ENCODE assay signal across 17 cellular contexts in the genomic region with DNA sequence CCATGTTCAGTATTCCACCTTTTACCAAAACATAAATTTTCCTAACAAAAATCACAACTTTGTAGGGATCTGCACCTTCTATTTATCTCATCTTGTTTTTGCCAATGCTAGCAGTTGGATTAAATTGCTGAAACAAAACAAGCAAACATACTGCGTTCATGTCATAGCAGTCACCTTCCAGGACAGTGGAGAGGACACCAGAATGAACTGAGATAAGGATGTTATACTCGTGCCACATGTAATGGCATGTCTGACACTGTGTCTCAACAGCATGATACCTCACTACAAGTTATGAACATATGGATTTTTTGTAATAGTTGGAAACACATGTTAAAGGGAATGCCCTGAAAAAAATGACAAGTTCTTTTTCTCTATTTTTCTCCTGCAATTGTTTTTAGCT.
DNase-seq lines count a peak whose midpoint lies in the region; ATAC-seq, FAIRE-seq and TF ChIP-seq lines count a peak whose summit lies in the region.
"Had no signal": no experiment of that assay in that cellular context is flagged by ENCODE, and none has a peak within 500 bp of the region (broad histone marks: within the 10 kb centered on the region; RNA-seq: fewer than 3 reads in every experiment).

No MANE protein-coding gene starts in this region.

- H3K9ac ChIP-seq in IMR-90 (ENCODE audit: low read depth, low read length): no peak overlapping the region
- no peak overlapping the region for H3K9ac ChIP-seq in endothelial cell of umbilical vein (replicated peaks; ENCODE audit: extremely low read depth, insufficient read depth, low read length)
- no peak overlapping the region for H3K9ac ChIP-seq in skeletal muscle tissue (ENCODE audit: low read depth in 1 of 3, low read length in 3 of 3)

- H3K23ac ChIP-seq in IMR-90 (ENCODE audit: low read depth, low read length): peak overlapping the region; percentile 53; the same call in 1 of the 2 replicates

- H3K36me3 ChIP-seq in IMR-90 (ENCODE audit: control insufficient read depth, insufficient read depth, low read length) (no peaks in the 10 kb centered on the region), endothelial cell of umbilical vein (ENCODE audit: control insufficient read depth in 2 of 2, extremely low read depth in 1 of 2, insufficient read depth in 2 of 2, low read length in 2 of 2) (no peaks in the 10 kb centered on the region), skeletal muscle tissue (ENCODE audit: control insufficient read depth in 3 of 3, insufficient read depth in 3 of 3, low read length in 3 of 3) (no peaks in the 10 kb centered on the region)
- H3K36me3 ChIP-seq: BE2C had no signal

- no peak overlapping the region for H3K4me3 ChIP-seq in IMR-90 (ENCODE audit: insufficient read depth, low read depth, low read length)
- no peak overlapping the region for H3K4me3 ChIP-seq in endothelial cell of umbilical vein (replicated peaks in 1 of 3; ENCODE audit: insufficient read depth in 1 of 3, low read depth in 1 of 3, low read length in 3 of 3)
- no peak overlapping the region for H3K4me3 ChIP-seq in skeletal muscle tissue (ENCODE audit: low read length in 3 of 3)

- peak overlapping the region; percentile 70 for H2BK5ac ChIP-seq in IMR-90 (ENCODE audit: low read depth, low read length, poor library complexity, severe bottlenecking)

- peak overlapping the region; percentile 81 for H2BK120ac ChIP-seq in IMR-90 (ENCODE audit: low read depth, low read length)

- H3K79me2 ChIP-seq in endothelial cell of umbilical vein (ENCODE audit: control insufficient read depth, insufficient read depth, low read length): no peaks in the 10 kb centered on the region

- dilution Hi-C loops in IMR-90 (cut with HindIII; ENCODE audit: low sequenced_read_pairs, unreplicated experiment) (no loop called here), endothelial cell of umbilical vein (cut with MboI; ENCODE audit: extremely low pct_ligation_motif_present, low sequenced_read_pairs) (no loop called here)

- FAIRE-seq in H54 (lab: Jason Lieb, UNC) (peak; percentile 50), endothelial cell of umbilical vein (lab: Jason Lieb, UNC) (peak; percentile 70)
- FAIRE-seq: GM12892, GM18507 had no signal

- TF ChIP-seq CTCF in IMR-90 (conservative IDR thresholded peaks at IDR 0.05; ENCODE audit: low read depth, low read length) (no peak), endothelial cell of umbilical vein (IDR thresholded peaks at IDR 0.05; ENCODE audit: extremely low read depth in 1 of 2, insufficient read depth in 1 of 2, low read depth in 1 of 2, low read length in 2 of 2) (no peak)

- no peaks in the 10 kb centered on the region for H3K9me3 ChIP-seq in IMR-90 (ENCODE audit: control insufficient read depth, insufficient read depth, low read length)
- H3K9me3 ChIP-seq in endothelial cell of umbilical vein (replicated peaks; ENCODE audit: control insufficient read depth, insufficient read depth, low read length): no peaks in the 10 kb centered on the region
- no peaks in the 10 kb centered on the region for H3K9me3 ChIP-seq in skeletal muscle tissue (ENCODE audit: control insufficient read depth in 3 of 3, low read length in 3 of 3)
- H3K9me3 ChIP-seq: BE2C, Caco-2 had no signal

- H4K8ac ChIP-seq in IMR-90 (ENCODE audit: low read depth in 2 of 2, low read length in 2 of 2): peak overlapping the region in 1 of 2 experiments; percentile 72; a peak in 3 of 4 replicates

- no peaks in the 10 kb centered on the region for H3K79me1 ChIP-seq in IMR-90 (ENCODE audit: low read depth in 1 of 2, low read length in 2 of 2)

- no peaks in the 10 kb centered on the region for H3K27me3 ChIP-seq in IMR-90 (ENCODE audit: control insufficient read depth, insufficient read depth, low read length)
- H3K27me3 ChIP-seq in endothelial cell of umbilical vein (ENCODE audit: control insufficient read depth in 2 of 2, insufficient read depth in 2 of 2, low read length in 2 of 2): no peaks in the 10 kb centered on the region
- no peaks in the 10 kb centered on the region for H3K27me3 ChIP-seq in skeletal muscle tissue (ENCODE audit: control insufficient read depth in 3 of 3, insufficient read depth in 3 of 3, low read length in 3 of 3)
- H3K27me3 ChIP-seq: BE2C had no signal

- no peak for TF ChIP-seq RAD21 in IMR-90 (IDR thresholded peaks at IDR 0.05; ENCODE audit: low read length)

- no peak overlapping the region for H2AK9ac ChIP-seq in IMR-90 (replicated peaks; ENCODE audit: low read depth, low read length, poor library complexity)

- H2BK20ac ChIP-seq in IMR-90 (ENCODE audit: low read depth, low read length): peak overlapping the region; percentile 87

- H3K27ac ChIP-seq in IMR-90 (ENCODE audit: insufficient read depth, low read length) (no peak overlapping the region), endothelial cell of umbilical vein (ENCODE audit: insufficient read depth, low read depth, low read length) (no peak overlapping the region), skeletal muscle tissue (ENCODE audit: low read depth, low read length) (peak overlapping the region; percentile 32)

- BruUV-seq in IMR-90 (replicated peaks; lab: Mats Ljungman, UMichigan): no TSS peak
- BruUV-seq in endothelial cell of umbilical vein (replicated peaks; lab: Mats Ljungman, UMichigan): no TSS peak

- peak overlapping the region; percentile 98; the same call in 1 of the 2 replicates for H4K5ac ChIP-seq in IMR-90 (ENCODE audit: low read depth, low read length)

- peaks cover 2% of the 10 kb centered on the region; the same call in 1 of the 2 replicates for H3K9me1 ChIP-seq in IMR-90 (ENCODE audit: insufficient read depth, low read length)
- no peaks in the 10 kb centered on the region for H3K9me1 ChIP-seq in endothelial cell of umbilical vein (replicated peaks; ENCODE audit: control insufficient read depth, extremely low read depth, insufficient read depth, low read length)

- peak overlapping the region; percentile 65; the same call in 2 of the 3 replicates for H2BK15ac ChIP-seq in IMR-90 (ENCODE audit: low read depth, low read length)

- H3K4me1 ChIP-seq in IMR-90 (ENCODE audit: control insufficient read depth, insufficient read depth, low read length) (peaks cover 6% of the 10 kb centered on the region; the same call in 1 of the 2 replicates), endothelial cell of umbilical vein (ENCODE audit: control insufficient read depth, extremely low read depth, insufficient read depth, low read length) (peaks cover 14% of the 10 kb centered on the region), skeletal muscle tissue (ENCODE audit: control insufficient read depth in 3 of 3, insufficient read depth in 3 of 3, low read length in 3 of 3) (peaks cover 0 to 8% (median 0%) of the 10 kb centered on the region in 3 donors)
- H3K4me1 ChIP-seq: BE2C, Caco-2 had no signal

- H3K4ac ChIP-seq in IMR-90 (ENCODE audit: low read depth, low read length): peak overlapping the region; percentile 85

- no peak overlapping the region; the same call in 1 of the 2 replicates for H3K56ac ChIP-seq in IMR-90 (ENCODE audit: extremely low read depth, insufficient read depth, low read length)

- H3K4me2 ChIP-seq in IMR-90 (ENCODE audit: low read depth, low read length) (no peak overlapping the region), endothelial cell of umbilical vein (ENCODE audit: insufficient read depth, low read length) (no peak overlapping the region)

- intact Hi-C loops in IMR-90 (cut with micrococcal nuclease): no loop called here
- intact Hi-C loops in endothelial cell of umbilical vein (cut with micrococcal nuclease): no loop called here

- no peak for TF ChIP-seq POLR2A in H54 (IDR thresholded peaks at IDR 0.05; ENCODE audit: low read depth, low read length)
- no peak for TF ChIP-seq POLR2A in IMR-90 (IDR thresholded peaks at IDR 0.05; ENCODE audit: low read depth, low read length)
- no peak for TF ChIP-seq POLR2A in endothelial cell of umbilical vein (IDR thresholded peaks at IDR 0.05; ENCODE audit: low read depth, low read length)

- H3K18ac ChIP-seq in IMR-90 (ENCODE audit: low read depth, low read length): peak overlapping the region; percentile 100; the same call in 1 of the 2 replicates

- DNase-seq in H54 (ENCODE audit: insufficient read length, low spot score): no peak
- DNase-seq in IMR-90: no peak
- no peak for DNase-seq in endothelial cell of umbilical vein (ENCODE audit: low read depth, low spot score)
- DNase-seq in COLO668 (lab: John Stamatoyannopoulos, UW; ENCODE audit: unreplicated experiment): no peak
- DNase-seq: ACHN; BE2C; C1 segment of cervical spinal cord; Caco-2; CD4-positive, CD25-positive, alpha-beta regulatory T cell; CD8-positive, alpha-beta memory T cell; GDM1; GOT3; H9 had no signal

- peak overlapping the region; percentile 69 for H4K91ac ChIP-seq in IMR-90 (ENCODE audit: insufficient read depth, low read depth, low read length)

- ATAC-seq in IMR-90 (ENCODE audit: low read depth) (no peak), HG02642 (IDR thresholded peaks at IDR 0.05; ENCODE audit: poor library complexity, unreplicated experiment) (no peak)

- H2AK5ac ChIP-seq in IMR-90 (ENCODE audit: low read depth, low read length): peak overlapping the region; percentile 41; the same call in 1 of the 2 replicates

- POLR2A ChIA-PET in IMR-90 (lab: Charles Lee; ENCODE audit: unreplicated experiment) (interaction anchor here (0.7 kb wide), 1 partner anchor 8 kb away, joined by 3 read pairs; no protein-coding TSS in a partner anchor), endothelial cell of umbilical vein (lab: Charles Lee) (no interaction called here)

- CTCF ChIA-PET in IMR-90 (lab: Yijun Ruan, JAX): interaction anchor here (1.0 kb wide), 1 partner anchor 8 kb away, joined by 4 read pairs; no protein-coding TSS in a partner anchor
- CTCF ChIA-PET in endothelial cell of umbilical vein (lab: Charles Lee): no interaction called here

- in situ Hi-C loops in IMR-90 (cut with MboI; ENCODE audit: low sequenced_read_pairs): no loop called here

- H4K20me1 ChIP-seq in IMR-90 (ENCODE audit: insufficient read depth, low read length): no peaks in the 10 kb centered on the region
- no peaks in the 10 kb centered on the region for H4K20me1 ChIP-seq in endothelial cell of umbilical vein (replicated peaks; ENCODE audit: control insufficient read depth, extremely low read depth, insufficient read depth, low read length)

- no CpG with 5 or more reads among the region's 2 CpGs for WGBS in IMR-90 (ENCODE audit: extremely low coverage in 2 of 2, insufficient read length in 1 of 2), 2 experiments

- H2AFZ ChIP-seq in IMR-90 (replicated peaks; ENCODE audit: low read length, poor library complexity) (no peak overlapping the region), endothelial cell of umbilical vein (ENCODE audit: low read depth, low read length) (no peak overlapping the region)

- peak overlapping the region; percentile 92 for H3K14ac ChIP-seq in IMR-90 (replicated peaks; ENCODE audit: low read depth, low read length)

TF ChIP-seq in IMR-90, 13 proteins besides CTCF, POLR2A, EP300 and RAD21 (continues in another document):
- TF ChIP-seq RCOR1 (IDR thresholded peaks at IDR 0.05; ENCODE audit: insufficient replicate concordance, low read length) (no peak), CEBPB (IDR thresholded peaks at IDR 0.05; ENCODE audit: low read depth, low read length) (no peak)

TF ChIP-seq in endothelial cell of umbilical vein, 7 proteins besides CTCF, POLR2A, EP300 and RAD21:
- TF ChIP-seq EZH2 (IDR thresholded peaks at IDR 0.05; ENCODE audit: borderline replicate concordance, low read depth, low read length, severe bottlenecking) (no peak), MYC (IDR thresholded peaks at IDR 0.05; ENCODE audit: low read depth, low read length) (no peak), GATA2 (IDR thresholded peaks at IDR 0.05; ENCODE audit: insufficient read depth, insufficient read length, low read depth, low read length) (no peak)
